18 cellular contexts compared by ENCODE assay signal in genomic region chr10:131478398-131478989, GRCh38.
DNase-seq lines count a peak whose midpoint lies in the region; ATAC-seq, FAIRE-seq and TF ChIP-seq lines count a peak whose summit lies in the region.
"Had no signal": no experiment of that assay in that cellular context is flagged by ENCODE, and none has a peak within 500 bp of the region (broad histone marks: within the 10 kb centered on the region; RNA-seq: fewer than 3 reads in every experiment).

No MANE protein-coding gene starts in this region.

- no peaks in the 10 kb centered on the region for H3K9me3 ChIP-seq in liver (ENCODE audit: control insufficient read depth in 4 of 4, low read length in 3 of 4)
- H3K9me3 ChIP-seq in HepG2 (ENCODE audit: low read length), result peaks cover 5% of the 10 kb centered on the region; the same call in 1 of the 2 replicates
- H3K9me3 ChIP-seq: BLaER1 had no signal

- no peak for FAIRE-seq in HepG2 (lab: Jason Lieb, UNC)
- FAIRE-seq: GM12892, GM18507 had no signal

- no peaks in the 10 kb centered on the region for H3K79me2 ChIP-seq in HepG2 (ENCODE audit: insufficient read depth, low read length)

- H3K4me1 Mint-ChIP-seq in osteocyte (ENCODE audit: unreplicated experiment), result no peaks in the 10 kb centered on the region
- H3K4me1 Mint-ChIP-seq: CD14-positive monocyte; CD4-positive, alpha-beta memory T cell had no signal

- H3K27me3 Mint-ChIP-seq in osteocyte (ENCODE audit: unreplicated experiment), result no peaks in the 10 kb centered on the region

- no peak overlapping the region for H3K9ac ChIP-seq in liver (ENCODE audit: low read depth in 1 of 2, low read length in 2 of 2)
- no peak overlapping the region for H3K9ac ChIP-seq in HepG2 (ENCODE audit: insufficient read depth, low read depth, low read length)
- H3K9ac ChIP-seq: BLaER1 had no signal

- in situ Hi-C loops in HepG2 (cut with HindIII; ENCODE audit: extremely low pct_ligation_motif_present, low pct_unique_long_range_greater_than_20kb), result no loop called here

- no peak overlapping the region for H3K4me3 Mint-ChIP-seq in osteocyte (ENCODE audit: unreplicated experiment)
- H3K4me3 Mint-ChIP-seq: CD14-positive monocyte; CD4-positive, alpha-beta memory T cell had no signal

- TF ChIP-seq CTCF in liver (IDR thresholded peaks at IDR 0.05; ENCODE audit: low read depth, low read length, missing input control) (no peak), HepG2 (CRISPR knock-in tag; IDR thresholded peaks at IDR 0.05) (no peak), osteocyte (IDR thresholded peaks at IDR 0.05) (no peak)

- 24% methylated on average over 6 of the region's 6 CpGs for WGBS in liver
- WGBS in HepG2 (ENCODE audit: low lambda C conversion rate), result 2% methylated on average over 6 of the region's 6 CpGs

- no peak overlapping the region for H3K4me2 ChIP-seq in HepG2 (ENCODE audit: low read depth, low read length)
- H3K4me2 ChIP-seq: BLaER1 had no signal

- CTCF ChIA-PET in HepG2 (lab: Yijun Ruan, JAX; ENCODE audit: low intra/inter-chr PET ratio, low total read pairs), result no interaction called here

- intact Hi-C loops in HepG2 (cut with micrococcal nuclease; ENCODE audit: unreplicated experiment), result no loop called here

- no peaks in the 10 kb centered on the region for H4K20me1 ChIP-seq in HepG2 (ENCODE audit: insufficient read depth, low read length)
- H4K20me1 ChIP-seq: BLaER1 had no signal

- peak in 1 of 2 donors; percentile 7 for TF ChIP-seq RAD21 in liver (IDR thresholded peaks at IDR 0.05)
- no peak for TF ChIP-seq RAD21 in HepG2 (CRISPR knock-in tag; IDR thresholded peaks at IDR 0.05)

- peaks cover 0 to 30% (median 16%) of the 10 kb centered on the region in 4 donors for H3K4me1 ChIP-seq in liver (ENCODE audit: control insufficient read depth in 4 of 4, insufficient read depth in 4 of 4, low read length in 3 of 4)
- H3K4me1 ChIP-seq in HepG2 (ENCODE audit: insufficient read depth, low read length), result peaks cover 9% of the 10 kb centered on the region; the same call in 1 of the 2 replicates

- no peak overlapping the region for H3K27ac Mint-ChIP-seq in osteocyte (ENCODE audit: unreplicated experiment)
- H3K27ac Mint-ChIP-seq: CD4-positive, alpha-beta memory T cell had no signal

- no peak for TF ChIP-seq POLR2A in HepG2 (IDR thresholded peaks at IDR 0.05; ENCODE audit: insufficient read depth in 1 of 2, low read depth in 2 of 2, low read length in 2 of 2)

- no peaks in the 10 kb centered on the region for H3K36me3 Mint-ChIP-seq in osteocyte (ENCODE audit: unreplicated experiment)
- H3K36me3 Mint-ChIP-seq: CD14-positive monocyte; CD4-positive, alpha-beta memory T cell had no signal

- BruUV-seq in HepG2 (replicated peaks; lab: Mats Ljungman, UMichigan), result no TSS peak

- H3K27me3 ChIP-seq in liver (ENCODE audit: control insufficient read depth in 4 of 4, insufficient read depth in 4 of 4, low read length in 3 of 4), result no peaks in the 10 kb centered on the region
- peaks cover 1 to 6% of the 10 kb centered on the region in 2 experiments; a peak in 3 of 5 replicates for H3K27me3 ChIP-seq in HepG2 (ENCODE audit: control insufficient read depth in 1 of 2, insufficient read depth in 2 of 2, low read length in 2 of 2)
- H3K27me3 ChIP-seq: BLaER1 had no signal

- POLR2A ChIA-PET in HepG2 (lab: Yijun Ruan, JAX), result no interaction called here

- TF ChIP-seq EP300 in HepG2 (IDR thresholded peaks at IDR 0.05; ENCODE audit: low read depth in 2 of 2, low read length in 2 of 2) (no peak), HepG2 (CRISPR knock-in tag; IDR thresholded peaks at IDR 0.05; ENCODE audit: borderline replicate concordance) (no peak)

- H3K27ac ChIP-seq in liver (ENCODE audit: low read depth in 1 of 2, low read length in 2 of 2) (peak overlapping the region; percentile 81 to 91), HepG2 (ENCODE audit: extremely low read length, insufficient read depth, low read length) (no peak overlapping the region)
- H3K27ac ChIP-seq: BLaER1 had no signal

- peak overlapping the region; percentile 29 to 45 (median 29) for H3K4me3 ChIP-seq in liver (ENCODE audit: low read depth in 1 of 3, low read length in 3 of 3)
- no peak overlapping the region for H3K4me3 ChIP-seq in HepG2 (replicated peaks in 1 of 3; ENCODE audit: insufficient read depth in 1 of 3, low read depth in 2 of 3, low read length in 3 of 3)
- H3K4me3 ChIP-seq: BLaER1 had no signal

- no peak overlapping the region for H2AFZ ChIP-seq in HepG2 (ENCODE audit: low read length)

- ATAC-seq in HepG2 (no peak), left lobe of liver (peak; percentile 64), GM18867 (IDR thresholded peaks at IDR 0.05; ENCODE audit: unreplicated experiment) (no peak)

- DNase-seq in HepG2 (ENCODE audit: low spot score), result no peak
- peak; percentile 71 for DNase-seq in left lobe of liver (ENCODE audit: low spot score)
- peak; percentile 75 for DNase-seq in osteocyte (ENCODE audit: extremely low spot score, unreplicated experiment)
- DNase-seq in occipital lobe (lab: John Stamatoyannopoulos, UW), result no peak
- DNase-seq in amniotic stem cell (lab: John Stamatoyannopoulos, UW), result no peak
- DNase-seq: 8988T; CD4-positive, alpha-beta memory T cell; DMS153; DMS79; GDM1; GOT3; H7 had no signal

- peaks cover 37% of the 10 kb centered on the region for H3K9me3 Mint-ChIP-seq in osteocyte (ENCODE audit: unreplicated experiment)

- H3K36me3 ChIP-seq in liver (ENCODE audit: control insufficient read depth in 4 of 4, insufficient read depth in 3 of 4, low read depth in 1 of 4, low read length in 3 of 4), result no peaks in the 10 kb centered on the region
- no peaks in the 10 kb centered on the region for H3K36me3 ChIP-seq in HepG2 (replicated peaks in 1 of 2; ENCODE audit: control insufficient read depth in 1 of 2, insufficient read depth in 2 of 2, low read length in 2 of 2)
- H3K36me3 ChIP-seq: BLaER1 had no signal

TF ChIP-seq in liver, 16 proteins besides CTCF, POLR2A, EP300 and RAD21 (continues in another document):
- TF ChIP-seq NR2F2 (IDR thresholded peaks at IDR 0.05) (no peak), GABPA (IDR thresholded peaks at IDR 0.05 in 1 of 2, conservative IDR thresholded peaks at IDR 0.05 in 1 of 2) (no peak), REST (IDR thresholded peaks at IDR 0.05) (no peak), MAX (IDR thresholded peaks at IDR 0.05) (no peak), HNF4A (conservative IDR thresholded peaks at IDR 0.05) (peak; percentile 79 to 91)

TF ChIP-seq in HepG2, 621 proteins besides CTCF, POLR2A, EP300 and RAD21 (continues in another document):
- TF ChIP-seq STAT5B (CRISPR knock-in tag; IDR thresholded peaks at IDR 0.05) (no peak), ZKSCAN1 (IDR thresholded peaks at IDR 0.05; ENCODE audit: low read length) (no peak), ZNF142 (CRISPR knock-in tag; IDR thresholded peaks at IDR 0.05) (no peak), ZNF121 (CRISPR knock-in tag; IDR thresholded peaks at IDR 0.05) (no peak), ISL2 (CRISPR knock-in tag; IDR thresholded peaks at IDR 0.05) (no peak), SAP130 (CRISPR knock-in tag; IDR thresholded peaks at IDR 0.05; ENCODE audit: low read depth) (no peak), MATR3 (CRISPR knock-in tag; IDR thresholded peaks at IDR 0.05) (no peak), CAMTA2 (CRISPR knock-in tag; IDR thresholded peaks at IDR 0.05; ENCODE audit: borderline replicate concordance) (no peak), ZBTB25 (CRISPR knock-in tag; IDR thresholded peaks at IDR 0.05) (no peak)

Comparison
In these comparisons a context has a peak if more than half of its experiments do, and no peak if none do; other contexts are left out.
1. H3K4me3 ChIP-seq: peak in liver (3 of 3); none in HepG2 (0 of 3).
2. DNase-seq: peak in left lobe of liver (single experiment) and osteocyte (single experiment); none in HepG2 (single experiment), occipital lobe (single experiment) and amniotic stem cell (single experiment).